Comparison of ENCODE assay signal across 8 cellular contexts in the genomic region with DNA sequence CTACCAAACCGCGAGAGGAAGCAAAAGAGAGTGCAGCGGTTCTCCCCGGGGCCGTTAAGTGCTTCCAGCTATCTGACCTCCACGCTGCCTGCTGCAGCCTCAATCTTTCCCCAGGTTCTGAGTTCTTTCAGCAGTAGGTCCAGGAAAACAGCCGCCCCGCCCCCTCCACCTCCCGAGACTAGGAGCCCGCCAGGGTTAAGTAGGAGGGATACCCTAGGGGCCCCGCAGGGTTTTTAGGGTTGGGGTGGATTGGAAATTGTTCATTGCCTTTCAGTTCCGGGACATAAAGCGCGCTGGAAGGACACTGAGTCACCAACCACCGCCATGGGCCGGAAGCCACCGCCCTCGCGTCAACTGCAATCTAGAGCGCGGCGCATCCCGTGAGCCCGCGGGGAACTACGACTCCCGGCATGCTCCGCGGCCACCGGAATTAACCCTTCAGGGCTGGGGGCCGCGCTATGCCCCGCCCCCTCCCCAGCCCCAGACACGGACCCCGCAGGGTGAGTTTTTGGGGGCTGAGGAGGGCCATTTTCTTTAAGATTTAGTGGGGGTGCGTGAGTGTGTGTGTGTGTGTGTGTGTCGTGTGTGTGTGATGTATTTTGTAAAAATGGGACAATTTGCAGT. TPM values are rescaled to one million over a fixed set of nuclear protein-coding genes. Genes with fewer than 3 reads are reported as not detected.
A peak's percentile ranks its signal among the peaks of the same experiment; 100 is the strongest.
DNase-seq lines count a peak whose midpoint lies in the region; ATAC-seq and TF ChIP-seq lines count a peak whose summit lies in the region.

A gene (plus strand): TSS at position 456 of the 624 bp plus-strand sequence. CDS start 1,332 bp downstream, outside the sequence.

- H3K9me3 Mint-ChIP-seq in immature natural killer cell: no peaks in the 10 kb centered on the region

- H3K36me3 Mint-ChIP-seq in immature natural killer cell: no peaks in the 10 kb centered on the region

- in situ Hi-C loops in mammary epithelial cell (cut with MboI; ENCODE audit: low sequenced_read_pairs in 2 of 2): no loop called here

- H3K4me3 ChIP-seq in WI38 (ENCODE audit: low read depth, low read length): peak within 1 kb of the TSS; percentile 79
- peak within 1 kb of the TSS; percentile 63 to 70 (median 65) for H3K4me3 ChIP-seq in mammary epithelial cell (replicated peaks in 1 of 3; ENCODE audit: insufficient read depth in 1 of 3, low read depth in 2 of 3, low read length in 3 of 3)

- peaks cover 33 to 36% of the 10 kb centered on the region in 2 donors for H3K4me1 Mint-ChIP-seq in immature natural killer cell

- ATAC-seq in GM18909 (IDR thresholded peaks at IDR 0.05; ENCODE audit: poor library complexity, unreplicated experiment) (peak; percentile 88), HG03159 (IDR thresholded peaks at IDR 0.05; ENCODE audit: unreplicated experiment) (peak; percentile 68)

- peak within 1 kb of the TSS; percentile 50 for H3K27ac ChIP-seq in mammary epithelial cell (ENCODE audit: insufficient read depth, low read depth, low read length)

- H3K9me3 ChIP-seq in mammary epithelial cell (replicated peaks; ENCODE audit: insufficient read depth, low read length): no peaks in the 10 kb centered on the region

- dilution Hi-C loops in mammary epithelial cell (cut with HindIII; ENCODE audit: low sequenced_read_pairs): no loop called here

- no peaks in the 10 kb centered on the region for H3K27me3 ChIP-seq in mammary epithelial cell (ENCODE audit: insufficient read depth, low read length)

- H3K4me3 Mint-ChIP-seq in immature natural killer cell: peak within 1 kb of the TSS; percentile 89 to 94 (median 92)

- H3K9ac ChIP-seq in mammary epithelial cell (ENCODE audit: insufficient read depth, low read length): peak within 1 kb of the TSS; percentile 65

- no peaks in the 10 kb centered on the region for H3K79me2 ChIP-seq in mammary epithelial cell (ENCODE audit: insufficient read depth, low read length)

- H3K4me2 ChIP-seq in mammary epithelial cell (ENCODE audit: insufficient read depth, low read depth, low read length): peak within 1 kb of the TSS; percentile 61

- peak within 1 kb of the TSS; percentile 93 for H2AFZ ChIP-seq in mammary epithelial cell (ENCODE audit: low read depth, low read length)

- H3K27me3 Mint-ChIP-seq in immature natural killer cell (ENCODE audit: low read depth in 3 of 3): peaks cover 5 to 20% (median 5%) of the 10 kb centered on the region in 3 donors

- peak; percentile 95 for DNase-seq in AG08395 (ENCODE audit: low spot score)
- DNase-seq in NCI-H2227 treated with DMSO at 0.1 percent for 48 hours (lab: John Stamatoyannopoulos, UW): peak; percentile 80
- peak; percentile 89 for DNase-seq in mammary epithelial cell
- peak; percentile 87 to 88 (median 87) for DNase-seq in immature natural killer cell
- peak; percentile 78 for DNase-seq in smooth muscle cell of the brain vasculature (ENCODE audit: low read depth, low spot score)

- peak within 1 kb of the TSS; percentile 90 to 98 (median 96) for H3K27ac Mint-ChIP-seq in immature natural killer cell

- BruUV-seq in mammary epithelial cell (replicated peaks; lab: Mats Ljungman, UMichigan): no TSS peak

- no peaks in the 10 kb centered on the region for H4K20me1 ChIP-seq in mammary epithelial cell (ENCODE audit: insufficient read depth, low read length)

- CTCF ChIA-PET in mammary epithelial cell (lab: Charles Lee; ENCODE audit: low non-redundant PET): interaction anchor here (0.6 to 1.1 kb wide), 3 partner anchors 10 to 101 kb away, joined by 3 read pairs; no protein-coding TSS in a partner anchor

- TF ChIP-seq CTCF in WI38 (IDR thresholded peaks at IDR 0.05; ENCODE audit: low read depth, low read length): no peak
- no peak for TF ChIP-seq CTCF in mammary epithelial cell (conservative IDR thresholded peaks at IDR 0.05 in 1 of 2, IDR thresholded peaks at IDR 0.05 in 1 of 2; ENCODE audit: extremely low read depth in 1 of 2, insufficient read depth in 1 of 2, low read depth in 1 of 2, low read length in 2 of 2)

- intact Hi-C loops in mammary epithelial cell (cut with micrococcal nuclease): loop anchor here (1.0 kb wide), 1 partner anchor 23 kb away; no protein-coding TSS in a partner anchor

- WGBS in mammary epithelial cell (ENCODE audit: low coverage, missing lambda C conversion rate): no CpG with 5 or more reads among the region's 37 CpGs

- no peaks in the 10 kb centered on the region for H3K36me3 ChIP-seq in mammary epithelial cell (ENCODE audit: insufficient read depth, low read length)

- peaks cover 22% of the 10 kb centered on the region for H3K4me1 ChIP-seq in mammary epithelial cell (ENCODE audit: insufficient read depth, low read length)

RNA-seq across cellular contexts. Expression of the gene that starts here (rescaled TPM):
- total RNA-seq in mammary epithelial cell: 10 to 100 TPM; 24.7 to 57.1 TPM
- 50.1 TPM for polyA plus RNA-seq in mammary epithelial cell
- polyA minus RNA-seq in mammary epithelial cell: 32.8 TPM
- polyA plus RNA-seq in immature natural killer cell: 10 to 100 TPM in 1 of 3 donors, 1 to 10 TPM in 2; 1.5 to 12.9 (median 9.3) TPM

Comparison
In these comparisons a context has a peak if more than half of its experiments do, and no peak if none do; other contexts are left out.
1. Peak in every context shown above with its lines: DNase-seq, ATAC-seq, H3K4me3 ChIP-seq and H3K27ac ChIP-seq.